ENCODE assay signal across 1 cellular context in the genomic region with DNA sequence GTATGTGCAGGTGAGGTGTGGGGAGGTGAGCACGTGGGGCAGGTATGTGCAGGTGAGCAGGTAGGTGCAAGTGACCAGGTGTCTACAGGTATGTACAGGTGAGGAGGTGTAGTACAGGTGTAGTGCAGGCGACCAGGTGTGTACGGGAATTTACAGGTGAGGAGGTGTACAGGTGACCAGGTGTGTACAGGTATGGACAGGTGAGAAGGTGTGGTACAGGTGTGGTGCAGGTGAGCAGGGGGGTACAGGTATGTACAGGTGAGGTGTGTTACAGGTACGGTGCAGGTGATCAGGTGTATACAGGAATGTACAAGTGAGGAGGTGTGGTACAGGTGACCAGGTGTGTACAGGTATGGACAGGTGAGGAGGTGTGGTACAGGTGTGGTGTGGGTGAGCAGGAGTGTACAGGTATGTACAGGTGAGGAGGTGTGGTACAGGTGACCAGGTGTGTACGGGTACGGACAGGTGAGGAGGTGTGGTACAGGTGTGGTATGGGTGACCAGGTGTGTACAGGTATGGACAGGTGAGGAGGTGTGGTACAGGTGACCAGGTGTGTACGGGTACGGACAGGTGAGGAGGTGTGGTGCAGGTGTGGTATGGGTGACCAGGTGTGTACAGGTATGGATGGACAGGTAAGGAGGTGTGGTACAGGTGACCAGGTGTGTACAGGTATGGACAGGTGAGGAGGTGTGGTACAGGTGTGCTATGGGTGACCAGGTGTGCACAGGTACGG.
TF ChIP-seq lines count a peak whose summit lies in the region.

No MANE protein-coding gene starts in this region.

TF ChIP-seq in GM12878, 131 proteins besides CTCF, POLR2A, EP300 and RAD21:
- TF ChIP-seq GATAD2B (conservative IDR thresholded peaks at IDR 0.05; ENCODE audit: low read depth) (0 out of 2 replicates have a peak, but pooled peaks have one; percentile 44), IKZF1 (conservative IDR thresholded peaks at IDR 0.05) (no peak), ZNF217 (IDR thresholded peaks at IDR 0.05) (peak; percentile 77; the same call in 1 of the 2 replicates), SUPT20H (IDR thresholded peaks at IDR 0.05; ENCODE audit: borderline replicate concordance, control insufficient read depth, low read depth, low read length) (0 out of 2 replicates have a peak, but pooled peaks have one; percentile 11), IRF5 (IDR thresholded peaks at IDR 0.05; ENCODE audit: borderline replicate concordance) (peak; percentile 62), HDAC2 (IDR thresholded peaks at IDR 0.05) (peak; percentile 90)
